8 cellular contexts compared by ENCODE assay signal in the genomic region with DNA sequence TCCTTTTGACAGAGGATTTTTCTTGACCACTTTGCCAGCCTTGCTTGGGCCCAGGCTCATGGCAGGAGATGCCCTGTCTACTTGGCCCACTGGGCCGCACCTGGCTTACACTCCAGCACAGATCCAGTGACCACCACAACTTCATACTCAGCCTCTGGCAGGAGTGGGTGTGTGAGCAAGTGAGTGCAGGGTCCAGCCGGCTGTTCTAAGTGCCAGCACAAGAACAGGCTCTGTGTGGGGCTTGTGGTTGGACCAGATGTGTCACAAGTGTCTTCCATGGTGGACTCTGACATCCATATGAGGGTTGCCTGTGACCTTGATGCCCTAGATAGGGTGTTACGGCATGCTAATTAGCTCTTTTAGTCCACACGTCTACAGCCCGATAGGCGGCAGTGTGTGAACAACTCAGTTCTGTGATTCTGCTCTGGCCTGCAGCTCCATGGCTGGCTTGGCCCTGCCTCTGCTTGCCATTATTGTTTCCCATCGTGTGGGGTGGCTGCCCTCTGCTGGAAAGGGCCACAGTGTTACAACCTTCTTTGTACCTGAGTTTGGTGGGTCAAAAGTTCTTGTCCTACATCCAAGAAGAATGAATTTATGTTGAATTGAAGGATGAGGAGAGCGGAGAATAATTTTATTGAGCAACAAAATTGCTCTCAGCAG.
DNase-seq lines count a peak whose midpoint lies in the region; ATAC-seq and TF ChIP-seq lines count a peak whose summit lies in the region.

No MANE protein-coding gene starts in this region.

- TF ChIP-seq CTCF in MCF 10A (IDR thresholded peaks at IDR 0.05; ENCODE audit: unreplicated experiment) (peak; percentile 49), breast epithelium (IDR thresholded peaks at IDR 0.05) (no peak), glutamatergic neuron (IDR thresholded peaks at IDR 0.05; ENCODE audit: partially characterized antibody, unreplicated experiment) (peak; percentile 76)

- H3K27ac Mint-ChIP-seq in MCF 10A (ENCODE audit: low read depth, unreplicated experiment): no peak overlapping the region
- peak overlapping the region; percentile 83 for H3K27ac Mint-ChIP-seq in T-helper 17 cell
- H3K27ac Mint-ChIP-seq in glutamatergic neuron (ENCODE audit: unreplicated experiment): no peak overlapping the region

- H3K4me1 ChIP-seq in breast epithelium: no peaks in the 10 kb centered on the region

- CTCF ChIA-PET in MCF 10A (lab: Yijun Ruan, JAX): interaction anchor here (0.6 to 5.6 kb wide), 29 partner anchors 9 to 1480 kb away, joined by 3 to 58 read pairs (median 3); a partner anchor contains a TSS

- H3K27ac ChIP-seq in breast epithelium: no peak overlapping the region

- POLR2A ChIA-PET in MCF 10A (lab: Yijun Ruan, JAX): interaction anchor here (0.9 kb wide), 1 partner anchor 1137 kb away, joined by 3 read pairs; a partner anchor contains a TSS

- no peaks in the 10 kb centered on the region for H3K27me3 ChIP-seq in breast epithelium

- no peak for TF ChIP-seq POLR2A in breast epithelium (IDR thresholded peaks at IDR 0.05)

- H3K9me3 ChIP-seq in breast epithelium (no peaks in the 10 kb centered on the region), T-helper 17 cell (ENCODE audit: control insufficient read depth, low read length, poor library complexity, severe bottlenecking) (no peaks in the 10 kb centered on the region)

- peak; percentile 75 for TF ChIP-seq RAD21 in Ishikawa (IDR thresholded peaks at IDR 0.05; ENCODE audit: low read depth)

- BruUV-seq in MCF 10A (replicated peaks; lab: Mats Ljungman, UMichigan): no TSS peak

- peaks cover 7% of the 10 kb centered on the region for H3K4me1 Mint-ChIP-seq in MCF 10A (ENCODE audit: insufficient read depth, unreplicated experiment)
- peaks cover 3% of the 10 kb centered on the region for H3K4me1 Mint-ChIP-seq in T-helper 17 cell
- H3K4me1 Mint-ChIP-seq in glutamatergic neuron (ENCODE audit: low read depth, unreplicated experiment): no peaks in the 10 kb centered on the region

- peak; percentile 73 for DNase-seq in MCF 10A (ENCODE audit: unreplicated experiment)
- DNase-seq in breast epithelium (ENCODE audit: low spot score in 2 of 2): no peak
- DNase-seq in H4 (ENCODE audit: low spot score): peak; percentile 79
- peak in 1 of 3 donors; percentile 8 for DNase-seq in T-helper 17 cell
- peak; percentile 85 for DNase-seq in glutamatergic neuron
- DNase-seq in stimulated activated CD4-positive, alpha-beta T cell treated with anti-CD3 and anti-CD28 coated beads, Interleukin-2, amount 100 ng/mL, for 48 hours: peak; percentile 3 to 10

- H3K36me3 Mint-ChIP-seq in MCF 10A (ENCODE audit: insufficient read depth, unreplicated experiment): no peaks in the 10 kb centered on the region
- no peaks in the 10 kb centered on the region for H3K36me3 Mint-ChIP-seq in T-helper 17 cell (ENCODE audit: low read depth)
- H3K36me3 Mint-ChIP-seq in glutamatergic neuron (ENCODE audit: unreplicated experiment): no peaks in the 10 kb centered on the region

- H3K4me3 ChIP-seq in breast epithelium: no peak overlapping the region

- TF ChIP-seq EP300 in Ishikawa (IDR thresholded peaks at IDR 0.05; ENCODE audit: borderline replicate concordance): no peak

- no peak overlapping the region for H3K4me3 Mint-ChIP-seq in MCF 10A (ENCODE audit: unreplicated experiment)
- H3K4me3 Mint-ChIP-seq in T-helper 17 cell: no peak overlapping the region
- no peak overlapping the region for H3K4me3 Mint-ChIP-seq in glutamatergic neuron (ENCODE audit: unreplicated experiment)

- H3K27me3 Mint-ChIP-seq in MCF 10A (ENCODE audit: insufficient read depth, unreplicated experiment): no peaks in the 10 kb centered on the region
- peaks cover 8% of the 10 kb centered on the region for H3K27me3 Mint-ChIP-seq in T-helper 17 cell
- peaks cover 4% of the 10 kb centered on the region for H3K27me3 Mint-ChIP-seq in glutamatergic neuron (ENCODE audit: unreplicated experiment)

- H3K36me3 ChIP-seq in breast epithelium: no peaks in the 10 kb centered on the region

- H3K9me3 Mint-ChIP-seq in MCF 10A (ENCODE audit: unreplicated experiment): no peaks in the 10 kb centered on the region
- peaks cover 1% of the 10 kb centered on the region for H3K9me3 Mint-ChIP-seq in glutamatergic neuron (ENCODE audit: unreplicated experiment)

- ATAC-seq in T-helper 17 cell: peak; percentile 75
- no peak for ATAC-seq in GM21526 (IDR thresholded peaks at IDR 0.05; ENCODE audit: low FRiP score, unreplicated experiment)

- intact Hi-C loops in MCF 10A (cut with micrococcal nuclease) (loop anchor here (1.0 to 10.0 kb wide), 5 partner anchors 679 to 1297 kb away; no protein-coding TSS in a partner anchor), breast epithelium (cut with DNase I; ENCODE audit: low total_unique reads) (no loop called here)

TF ChIP-seq in Ishikawa, 13 proteins besides CTCF, POLR2A, EP300 and RAD21:
- no peak for TF ChIP-seq NFIC (IDR thresholded peaks at IDR 0.05)
- TF ChIP-seq, protein P1, sequence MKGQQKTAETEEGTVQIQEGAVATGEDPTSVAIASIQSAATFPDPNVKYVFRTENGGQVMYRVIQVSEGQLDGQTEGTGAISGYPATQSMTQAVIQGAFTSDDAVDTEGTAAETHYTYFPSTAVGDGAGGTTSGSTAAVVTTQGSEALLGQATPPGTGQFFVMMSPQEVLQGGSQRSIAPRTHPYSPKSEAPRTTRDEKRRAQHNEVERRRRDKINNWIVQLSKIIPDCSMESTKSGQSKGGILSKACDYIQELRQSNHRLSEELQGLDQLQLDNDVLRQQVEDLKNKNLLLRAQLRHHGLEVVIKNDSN (IDR thresholded peaks at IDR 0.05): no peak
- TF ChIP-seq CEBPB (IDR thresholded peaks at IDR 0.05): no peak
- no peak for TF ChIP-seq FOXM1 (IDR thresholded peaks at IDR 0.05; ENCODE audit: borderline replicate concordance, low read depth)
- TF ChIP-seq, protein P2, sequence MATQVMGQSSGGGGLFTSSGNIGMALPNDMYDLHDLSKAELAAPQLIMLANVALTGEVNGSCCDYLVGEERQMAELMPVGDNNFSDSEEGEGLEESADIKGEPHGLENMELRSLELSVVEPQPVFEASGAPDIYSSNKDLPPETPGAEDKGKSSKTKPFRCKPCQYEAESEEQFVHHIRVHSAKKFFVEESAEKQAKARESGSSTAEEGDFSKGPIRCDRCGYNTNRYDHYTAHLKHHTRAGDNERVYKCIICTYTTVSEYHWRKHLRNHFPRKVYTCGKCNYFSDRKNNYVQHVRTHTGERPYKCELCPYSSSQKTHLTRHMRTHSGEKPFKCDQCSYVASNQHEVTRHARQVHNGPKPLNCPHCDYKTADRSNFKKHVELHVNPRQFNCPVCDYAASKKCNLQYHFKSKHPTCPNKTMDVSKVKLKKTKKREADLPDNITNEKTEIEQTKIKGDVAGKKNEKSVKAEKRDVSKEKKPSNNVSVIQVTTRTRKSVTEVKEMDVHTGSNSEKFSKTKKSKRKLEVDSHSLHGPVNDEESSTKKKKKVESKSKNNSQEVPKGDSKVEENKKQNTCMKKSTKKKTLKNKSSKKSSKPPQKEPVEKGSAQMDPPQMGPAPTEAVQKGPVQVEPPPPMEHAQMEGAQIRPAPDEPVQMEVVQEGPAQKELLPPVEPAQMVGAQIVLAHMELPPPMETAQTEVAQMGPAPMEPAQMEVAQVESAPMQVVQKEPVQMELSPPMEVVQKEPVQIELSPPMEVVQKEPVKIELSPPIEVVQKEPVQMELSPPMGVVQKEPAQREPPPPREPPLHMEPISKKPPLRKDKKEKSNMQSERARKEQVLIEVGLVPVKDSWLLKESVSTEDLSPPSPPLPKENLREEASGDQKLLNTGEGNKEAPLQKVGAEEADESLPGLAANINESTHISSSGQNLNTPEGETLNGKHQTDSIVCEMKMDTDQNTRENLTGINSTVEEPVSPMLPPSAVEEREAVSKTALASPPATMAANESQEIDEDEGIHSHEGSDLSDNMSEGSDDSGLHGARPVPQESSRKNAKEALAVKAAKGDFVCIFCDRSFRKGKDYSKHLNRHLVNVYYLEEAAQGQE (IDR thresholded peaks at IDR 0.05; ENCODE audit: low read depth): no peak
- no peak for TF ChIP-seq EGR1 (IDR thresholded peaks at IDR 0.05)
- TF ChIP-seq TEAD4 (IDR thresholded peaks at IDR 0.05): no peak
- no peak for TF ChIP-seq CREB1 (IDR thresholded peaks at IDR 0.05; ENCODE audit: low read depth)
- no peak for TF ChIP-seq TAF1 (IDR thresholded peaks at IDR 0.05; ENCODE audit: low read depth)

Comparison
In these comparisons a context has a peak if more than half of its experiments do, and no peak if none do; other contexts are left out.
1. DNase-seq: peak in MCF 10A (single experiment), H4 (single experiment), glutamatergic neuron (single experiment) and stimulated activated CD4-positive, alpha-beta T cell treated with anti-CD3 and anti-CD28 coated beads, Interleukin-2, amount 100 ng/mL, for 48 hours (2 of 2); none in breast epithelium (0 of 2).
2. CTCF ChIP-seq: peak in MCF 10A (single experiment) and glutamatergic neuron (single experiment); none in breast epithelium (0 of 3).